Comparison of ENCODE assay signal across 1 cellular context in the genomic region with DNA sequence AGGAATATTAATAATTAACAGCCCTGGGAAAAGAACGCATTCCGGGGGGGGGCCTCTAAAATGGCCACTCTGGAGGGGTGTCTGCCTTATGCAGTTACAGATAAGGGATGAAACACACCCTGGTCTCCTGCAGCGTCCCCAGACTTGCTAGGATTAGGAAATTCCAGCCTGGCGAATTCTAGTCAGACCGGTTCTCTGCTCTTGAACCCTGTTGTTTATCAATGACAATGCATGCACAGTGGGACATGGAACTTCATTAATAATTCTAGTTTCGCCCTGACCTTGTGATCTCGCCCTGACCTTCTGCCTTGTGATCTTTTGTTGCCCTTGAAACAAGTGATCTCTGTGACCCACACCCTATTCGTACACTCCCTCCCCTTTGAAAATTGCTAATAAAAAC.
TF ChIP-seq lines count a peak whose summit lies in the region.

No MANE protein-coding gene starts in this region.

TF ChIP-seq in liver, 16 proteins besides CTCF, POLR2A, EP300 and RAD21:
- TF ChIP-seq NR2F2 (IDR thresholded peaks at IDR 0.05) = peak; percentile 11
